ENCODE assay signal across 13 cellular contexts in genomic region chr3:32297366-32297765, GRCh38. TPM values are rescaled to one million over a fixed set of nuclear protein-coding genes. Genes with fewer than 3 reads are reported as not detected.
DNase-seq lines count a peak whose midpoint lies in the region; ATAC-seq and TF ChIP-seq lines count a peak whose summit lies in the region.
"Had no signal": no experiment of that assay in that cellular context is flagged by ENCODE, and none has a peak within 500 bp of the region (broad histone marks: within the 10 kb centered on the region; RNA-seq: fewer than 3 reads in every experiment).

No MANE protein-coding gene starts in this region.

- H3K4me1 Mint-ChIP-seq in MCF 10A (ENCODE audit: insufficient read depth, unreplicated experiment), result peaks cover 9% of the 10 kb centered on the region
- peaks cover 42% of the 10 kb centered on the region for H3K4me1 Mint-ChIP-seq in activated T-cell treated with anti-CD3 and anti-CD28 coated beads, Interleukin-2, amount 50 U/mL, for 4 hours (ENCODE audit: low read depth)
- peaks cover 10 to 16% of the 10 kb centered on the region in 2 donors for H3K4me1 Mint-ChIP-seq in effector memory CD8-positive, alpha-beta T cell (ENCODE audit: low read depth in 2 of 2)
- H3K4me1 Mint-ChIP-seq in stimulated activated naive CD8-positive, alpha-beta T cell treated with anti-CD3 and anti-CD28 coated beads, Interleukin-15, amount 100 ng/mL, for 72 hours, result peaks cover 44% of the 10 kb centered on the region

- no peak overlapping the region for H3K4me2 ChIP-seq in mammary epithelial cell (ENCODE audit: insufficient read depth, low read depth, low read length)

- H3K27ac Mint-ChIP-seq in MCF 10A (ENCODE audit: low read depth, unreplicated experiment), result no peak overlapping the region
- peak overlapping the region; percentile 56 to 86 for H3K27ac Mint-ChIP-seq in effector memory CD8-positive, alpha-beta T cell
- H3K27ac Mint-ChIP-seq in stimulated activated naive CD8-positive, alpha-beta T cell treated with anti-CD3 and anti-CD28 coated beads, Interleukin-15, amount 100 ng/mL, for 72 hours, result peak overlapping the region; percentile 90 to 92

- no peaks in the 10 kb centered on the region for H4K20me1 ChIP-seq in mammary epithelial cell (ENCODE audit: insufficient read depth, low read length)

- no peaks in the 10 kb centered on the region for H3K27me3 Mint-ChIP-seq in MCF 10A (ENCODE audit: insufficient read depth, unreplicated experiment)
- no peaks in the 10 kb centered on the region for H3K27me3 Mint-ChIP-seq in activated T-cell treated with anti-CD3 and anti-CD28 coated beads, Interleukin-2, amount 50 U/mL, for 4 hours (ENCODE audit: low read depth)
- no peaks in the 10 kb centered on the region for H3K27me3 Mint-ChIP-seq in effector memory CD8-positive, alpha-beta T cell
- H3K27me3 Mint-ChIP-seq in stimulated activated naive CD8-positive, alpha-beta T cell treated with anti-CD3 and anti-CD28 coated beads, Interleukin-15, amount 100 ng/mL, for 72 hours, result no peaks in the 10 kb centered on the region
- H3K27me3 Mint-ChIP-seq: naive B cell had no signal

- dilution Hi-C loops in mammary epithelial cell (cut with HindIII; ENCODE audit: low sequenced_read_pairs), result no loop called here

- no peaks in the 10 kb centered on the region for H3K9me3 Mint-ChIP-seq in MCF 10A (ENCODE audit: unreplicated experiment)
- H3K9me3 Mint-ChIP-seq in activated T-cell treated with anti-CD3 and anti-CD28 coated beads, Interleukin-2, amount 50 U/mL, for 4 hours, result no peaks in the 10 kb centered on the region
- H3K9me3 Mint-ChIP-seq in effector memory CD8-positive, alpha-beta T cell, result no peaks in the 10 kb centered on the region
- H3K9me3 Mint-ChIP-seq in stimulated activated naive CD8-positive, alpha-beta T cell treated with anti-CD3 and anti-CD28 coated beads, Interleukin-15, amount 100 ng/mL, for 72 hours, result no peaks in the 10 kb centered on the region
- H3K9me3 Mint-ChIP-seq: naive B cell had no signal

- CTCF ChIA-PET in mammary epithelial cell (lab: Charles Lee; ENCODE audit: low non-redundant PET), result interaction anchor here (0.6 kb wide), 1 partner anchor 629 kb away, joined by 3 read pairs; no protein-coding TSS in a partner anchor
- CTCF ChIA-PET in MCF 10A (lab: Yijun Ruan, JAX), result interaction anchor here (0.5 to 7.3 kb wide), 25 partner anchors 9 to 812 kb away, joined by 3 to 41 read pairs (median 4); no protein-coding TSS in a partner anchor

- in situ Hi-C loops in mammary epithelial cell (cut with MboI; ENCODE audit: low sequenced_read_pairs in 2 of 2), result no loop called here

- TF ChIP-seq CTCF in mammary epithelial cell (conservative IDR thresholded peaks at IDR 0.05 in 1 of 2, IDR thresholded peaks at IDR 0.05 in 1 of 2; ENCODE audit: extremely low read depth in 1 of 2, insufficient read depth in 1 of 2, low read depth in 1 of 2, low read length in 2 of 2) (no peak), MCF 10A (IDR thresholded peaks at IDR 0.05; ENCODE audit: unreplicated experiment) (no peak)

- POLR2A ChIA-PET in MCF 10A (lab: Yijun Ruan, JAX), result no interaction called here

- H3K9me3 ChIP-seq in mammary epithelial cell (replicated peaks; ENCODE audit: insufficient read depth, low read length), result no peaks in the 10 kb centered on the region
- H3K9me3 ChIP-seq: right lobe of liver had no signal

- H2AFZ ChIP-seq in mammary epithelial cell (ENCODE audit: low read depth, low read length), result peak overlapping the region; percentile 25

- peaks cover 14% of the 10 kb centered on the region for H3K4me1 ChIP-seq in mammary epithelial cell (ENCODE audit: insufficient read depth, low read length)

- H3K36me3 ChIP-seq in mammary epithelial cell (ENCODE audit: insufficient read depth, low read length), result no peaks in the 10 kb centered on the region
- H3K36me3 ChIP-seq: right lobe of liver had no signal

- no peak overlapping the region for H3K9ac ChIP-seq in mammary epithelial cell (ENCODE audit: insufficient read depth, low read length)

- H3K27ac ChIP-seq in mammary epithelial cell (ENCODE audit: insufficient read depth, low read depth, low read length), result no peak overlapping the region
- H3K27ac ChIP-seq: right lobe of liver, VCaP had no signal

- H3K27me3 ChIP-seq in mammary epithelial cell (ENCODE audit: insufficient read depth, low read length), result no peaks in the 10 kb centered on the region
- H3K27me3 ChIP-seq: right lobe of liver had no signal

- peaks cover 6% of the 10 kb centered on the region for H3K36me3 Mint-ChIP-seq in MCF 10A (ENCODE audit: insufficient read depth, unreplicated experiment)
- H3K36me3 Mint-ChIP-seq in activated T-cell treated with anti-CD3 and anti-CD28 coated beads, Interleukin-2, amount 50 U/mL, for 4 hours (ENCODE audit: insufficient read depth), result no peaks in the 10 kb centered on the region
- no peaks in the 10 kb centered on the region for H3K36me3 Mint-ChIP-seq in effector memory CD8-positive, alpha-beta T cell (ENCODE audit: insufficient read depth)
- H3K36me3 Mint-ChIP-seq: naive B cell had no signal

- H3K4me3 ChIP-seq in mammary epithelial cell (replicated peaks in 1 of 3; ENCODE audit: insufficient read depth in 1 of 3, low read depth in 2 of 3, low read length in 3 of 3), result no peak overlapping the region
- H3K4me3 ChIP-seq: right lobe of liver had no signal

- BruUV-seq in mammary epithelial cell (replicated peaks; lab: Mats Ljungman, UMichigan), result no TSS peak
- no TSS peak for BruUV-seq in MCF 10A (replicated peaks; lab: Mats Ljungman, UMichigan)

- 91% methylated on average over 5 of the region's 5 CpGs for WGBS in mammary epithelial cell (ENCODE audit: low coverage, missing lambda C conversion rate)

- intact Hi-C loops in mammary epithelial cell (cut with micrococcal nuclease) (loop anchor here (2.0 kb wide), 2 partner anchors 77 to 173 kb away; no protein-coding TSS in a partner anchor), MCF 10A (cut with micrococcal nuclease) (loop anchor here (2.0 kb wide), 1 partner anchor 171 kb away; no protein-coding TSS in a partner anchor)

- no peak for DNase-seq in mammary epithelial cell
- no peak for DNase-seq in MCF 10A (ENCODE audit: unreplicated experiment)
- peak; percentile 50 for DNase-seq in activated T-cell treated with anti-CD3 and anti-CD28 coated beads, Interleukin-2, amount 50 U/mL, for 4 hours
- peak in 2 of 3 experiments; percentile 13 to 18 for DNase-seq in effector memory CD8-positive, alpha-beta T cell
- DNase-seq in stimulated activated naive CD8-positive, alpha-beta T cell treated with anti-CD3 and anti-CD28 coated beads, Interleukin-15, amount 100 ng/mL, for 72 hours, result peak; percentile 20 to 23
- no peak for DNase-seq in amniotic stem cell (lab: John Stamatoyannopoulos, UW)
- no peak for DNase-seq in MV-4-11 (lab: John Stamatoyannopoulos, UW)
- DNase-seq: NCI-H1417 treated with DMSO at 0.1 percent for 48 hours, NCI-H510A had no signal

- no peak overlapping the region for H3K4me3 Mint-ChIP-seq in MCF 10A (ENCODE audit: unreplicated experiment)
- peak overlapping the region; percentile 54 for H3K4me3 Mint-ChIP-seq in activated T-cell treated with anti-CD3 and anti-CD28 coated beads, Interleukin-2, amount 50 U/mL, for 4 hours
- peak overlapping the region; percentile 29 to 61 for H3K4me3 Mint-ChIP-seq in effector memory CD8-positive, alpha-beta T cell
- H3K4me3 Mint-ChIP-seq in stimulated activated naive CD8-positive, alpha-beta T cell treated with anti-CD3 and anti-CD28 coated beads, Interleukin-15, amount 100 ng/mL, for 72 hours, result peak overlapping the region; percentile 51 to 67

- no peaks in the 10 kb centered on the region for H3K79me2 ChIP-seq in mammary epithelial cell (ENCODE audit: insufficient read depth, low read length)

- peak; percentile 85 to 95 for ATAC-seq in activated T-cell treated with anti-CD3 and anti-CD28 coated beads, Interleukin-2, amount 50 U/mL, for 4 hours
- ATAC-seq in effector memory CD8-positive, alpha-beta T cell (replicated peaks), result peak; percentile 86
- ATAC-seq in stimulated activated naive CD8-positive, alpha-beta T cell treated with anti-CD3 and anti-CD28 coated beads, Interleukin-15, amount 100 ng/mL, for 72 hours, result peak; percentile 58
- no peak for ATAC-seq in GM18907 (IDR thresholded peaks at IDR 0.05; ENCODE audit: unreplicated experiment)

RNA-seq across cellular contexts. Expression of gene CMTM8, which starts 58.9 kb away (rescaled TPM):
- total RNA-seq in mammary epithelial cell (1 to 10 TPM in 1 of 2 donors, under 1 TPM in 1; 0.67 to 2.9 TPM), MCF 10A (2022) (3.2 and 3.8 TPM in 2 replicates)
- 2.7 TPM for polyA plus RNA-seq in mammary epithelial cell
- polyA minus RNA-seq in mammary epithelial cell, result not detected
- 1 to 10 TPM; 3.9 to 6.3 (median 4.7) TPM for total RNA-seq in activated T-cell treated with anti-CD3 and anti-CD28 coated beads, Interleukin-2, amount 50 U/mL, for 4 hours

Comparison
In these comparisons a context has a peak if more than half of its experiments do, and no peak if none do; other contexts are left out.
1. DNase-seq: peak in activated T-cell treated with anti-CD3 and anti-CD28 coated beads, Interleukin-2, amount 50 U/mL, for 4 hours (single experiment), effector memory CD8-positive, alpha-beta T cell (2 of 3) and stimulated activated naive CD8-positive, alpha-beta T cell treated with anti-CD3 and anti-CD28 coated beads, Interleukin-15, amount 100 ng/mL, for 72 hours (2 of 2); none in mammary epithelial cell (single experiment), MCF 10A (single experiment), amniotic stem cell (single experiment) and MV-4-11 (single experiment).